Comparison of ENCODE assay signal across 1 cellular context in the genomic region with DNA sequence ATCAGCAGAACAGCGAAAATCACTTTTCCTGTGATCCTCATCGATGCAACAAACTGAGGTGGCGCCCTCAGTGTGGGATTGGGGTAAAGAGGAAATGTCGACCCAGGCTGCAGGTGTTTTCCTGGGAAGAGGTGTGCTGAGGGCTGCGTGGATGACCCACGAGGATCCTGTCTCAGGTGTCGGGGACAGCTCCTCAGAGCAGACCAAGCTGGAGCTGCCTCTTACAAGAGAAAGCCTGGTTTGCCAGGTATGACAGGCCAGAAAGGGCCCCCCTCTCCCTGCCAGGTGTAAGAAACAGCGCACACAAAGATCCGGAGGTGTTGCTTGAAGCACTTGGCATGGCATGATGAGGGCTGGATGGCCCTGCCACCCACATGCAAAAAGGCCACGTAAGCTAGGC.
TF ChIP-seq lines count a peak whose summit lies in the region.

No MANE protein-coding gene starts in this region.

TF ChIP-seq in H1, 55 proteins besides CTCF, POLR2A, EP300 and RAD21 (continued from another document):
- TF ChIP-seq GTF2F1 (IDR thresholded peaks at IDR 0.05; ENCODE audit: borderline replicate concordance, low read depth, low read length): no peak
- no peak for TF ChIP-seq SAP30 (IDR thresholded peaks at IDR 0.05; ENCODE audit: insufficient read depth, insufficient replicate concordance, low read length)
- TF ChIP-seq CTBP2 (IDR thresholded peaks at IDR 0.05; ENCODE audit: borderline replicate concordance, insufficient read depth, insufficient read length, low read length): no peak
- TF ChIP-seq SIRT6 (IDR thresholded peaks at IDR 0.05; ENCODE audit: low read length): no peak
- no peak for TF ChIP-seq GABPA (IDR thresholded peaks at IDR 0.05; ENCODE audit: borderline replicate concordance, insufficient read depth, low read length)
- no peak for TF ChIP-seq TEAD4 (IDR thresholded peaks at IDR 0.05; ENCODE audit: low read depth, low read length)
- TF ChIP-seq ASH2L (IDR thresholded peaks at IDR 0.05; ENCODE audit: low read length): no peak
- TF ChIP-seq SUZ12 (IDR thresholded peaks at IDR 0.05; ENCODE audit: low read length): no peak
- no peak for TF ChIP-seq YY1 (IDR thresholded peaks at IDR 0.05; ENCODE audit: low read depth, low read length)
- no peak for TF ChIP-seq TAF1 (IDR thresholded peaks at IDR 0.05; ENCODE audit: low read depth, low read length)
- no peak for TF ChIP-seq JUN (IDR thresholded peaks at IDR 0.05; ENCODE audit: low read depth, low read length)
- TF ChIP-seq SP1 (IDR thresholded peaks at IDR 0.05; ENCODE audit: low read depth, low read length): no peak
- TF ChIP-seq POU5F1 (IDR thresholded peaks at IDR 0.05; ENCODE audit: low read depth, low read length): no peak
- TF ChIP-seq KDM4A (IDR thresholded peaks at IDR 0.05; ENCODE audit: low read depth, low read length, severe bottlenecking): no peak
- TF ChIP-seq NRF1 (IDR thresholded peaks at IDR 0.05; ENCODE audit: low read depth, low read length): no peak
- no peak for TF ChIP-seq EZH2 (IDR thresholded peaks at IDR 0.05; ENCODE audit: low read depth, low read length, severe bottlenecking)
- TF ChIP-seq CREB1 (IDR thresholded peaks at IDR 0.05): no peak
TF ChIP-seq in H1: peak in this region for 0.
